20 cellular contexts compared by ENCODE assay signal in the genomic region with DNA sequence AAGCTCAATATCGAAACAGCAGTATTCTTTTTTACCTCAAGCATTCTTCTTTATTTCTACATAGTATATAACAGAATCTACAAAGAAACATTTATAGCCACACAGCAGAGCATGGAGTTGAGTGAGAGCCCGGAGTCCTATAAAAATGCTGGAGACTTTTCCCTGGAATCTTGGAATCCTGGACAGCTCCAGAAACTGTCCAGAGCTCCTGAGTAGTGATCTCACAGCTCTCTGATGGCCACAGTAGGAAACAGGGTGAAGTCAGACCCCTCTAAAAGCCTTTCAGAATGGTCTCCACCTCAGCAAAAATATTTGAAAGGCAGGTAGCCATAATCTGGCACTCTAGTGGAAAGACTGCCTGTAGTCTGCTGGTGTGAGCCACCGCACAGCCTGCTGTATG.
"Had no signal": no experiment of that assay in that cellular context is flagged by ENCODE, and none has a peak within 500 bp of the region (broad histone marks: within the 10 kb centered on the region; RNA-seq: fewer than 3 reads in every experiment).

No MANE protein-coding gene starts in this region.

- H3K27ac ChIP-seq: Peyer's patch, SJCRH30 had no signal

- H3K4me3 ChIP-seq: MG63, Peyer's patch, SJCRH30 had no signal

- H3K36me3 ChIP-seq: MG63, Peyer's patch, SJCRH30 had no signal

- H3K27me3 ChIP-seq: MG63, Peyer's patch, SJCRH30 had no signal

- H3K9me3 ChIP-seq: MG63, Peyer's patch, SJCRH30 had no signal

- DNase-seq: Karpas-422; KG1; MG63; NCI-H1092 treated with DMSO at 0.1 percent for 48 hours; NCI-H1436; NCI-H187; NCI-H2029; NCI-H2081 treated with DMSO at 0.1 percent for 48 hours; NCI-H2171; NCI-H226; NCI-H510A; NCI-H774; NK-92 treated with Interleukin-12 subunit alpha and Interleukin-12 subunit beta, amount 100 ng/mL, for 24 hours; PC-3; Peyer's patch; SHP77 treated with DMSO at 0.1 percent for 48 hours; SJCRH30; SW 1271; T-cell had no signal

- H3K4me1 ChIP-seq: Peyer's patch, SJCRH30 had no signal

- ATAC-seq: PC-3, Right ventricle myocardium inferior, T-cell had no signal
